28 cellular contexts compared by ENCODE assay signal in genomic region chr2:204667990-204668389, GRCh38.
"Had no signal": no experiment of that assay in that cellular context is flagged by ENCODE, and none has a peak within 500 bp of the region (broad histone marks: within the 10 kb centered on the region; RNA-seq: fewer than 3 reads in every experiment).

No MANE protein-coding gene starts in this region.

- H3K27ac ChIP-seq: ascending aorta, brain microvascular endothelial cell, coronary artery, dorsolateral prefrontal cortex had no signal

- H3K36me3 Mint-ChIP-seq: activated naive CD4-positive, alpha-beta T cell treated with anti-CD3 and anti-CD28 coated beads, Interleukin-2, amount 10 ng/mL, durations not matched to agents 7 days and 5 days; activated naive CD4-positive, alpha-beta T cell treated with anti-CD3 and anti-CD28 coated beads, Interleukin-2, amount 50 U/mL, for 72 hours; activated naive CD8-positive, alpha-beta T cell treated with anti-CD3 and anti-CD28 coated beads, Interleukin-2, amount 10 ng/mL, durations not matched to agents 7 days and 5 days had no signal

- FAIRE-seq: bronchial epithelial cell, frontal cortex had no signal

- H3K9me3 Mint-ChIP-seq: activated CD4-positive, alpha-beta memory T cell treated with anti-CD3 and anti-CD28 coated beads, Interleukin-2, amount 10 ng/mL, durations not matched to agents 7 days and 5 days; activated CD4-positive, alpha-beta T cell treated with anti-CD3 and anti-CD28 coated beads, Interleukin-2, amount 10 ng/mL, durations not matched to agents 7 days and 5 days; activated naive CD4-positive, alpha-beta T cell treated with anti-CD3 and anti-CD28 coated beads, Interleukin-2, amount 10 ng/mL, durations not matched to agents 7 days and 5 days; activated naive CD4-positive, alpha-beta T cell treated with anti-CD3 and anti-CD28 coated beads, Interleukin-2, amount 50 U/mL, for 72 hours; activated naive CD8-positive, alpha-beta T cell treated with anti-CD3 and anti-CD28 coated beads, Interleukin-2, amount 10 ng/mL, durations not matched to agents 7 days and 5 days; activated T-cell treated with anti-CD3 and anti-CD28 coated beads, Interleukin-2, amount 50 U/mL, for 24 hours; activated T-cell treated with anti-CD3 and anti-CD28 coated beads, Interleukin-2, amount 50 U/mL, for 72 hours; central memory CD8-positive, alpha-beta T cell; endodermal cell had no signal

- H3K36me3 ChIP-seq: ascending aorta, brain microvascular endothelial cell had no signal

- H3K4me3 ChIP-seq: ascending aorta, coronary artery, dorsolateral prefrontal cortex had no signal

- H3K27me3 Mint-ChIP-seq: activated naive CD4-positive, alpha-beta T cell treated with anti-CD3 and anti-CD28 coated beads, Interleukin-2, amount 10 ng/mL, durations not matched to agents 7 days and 5 days; activated T-cell treated with anti-CD3 and anti-CD28 coated beads, Interleukin-2, amount 50 U/mL, for 24 hours; dendritic cell treated with granulocyte-macrophage colony-stimulating factor and Interleukin-4, amounts not matched to agents 40 ng/mL and 50 ng/mL, for 4 days had no signal

- DNase-seq: activated CD4-positive, alpha-beta memory T cell treated with anti-CD3 and anti-CD28 coated beads, Interleukin-2, amount 10 ng/mL, durations not matched to agents 7 days and 5 days; activated CD4-positive, alpha-beta T cell treated with anti-CD3 and anti-CD28 coated beads for 1 hour; activated CD4-positive, alpha-beta T cell treated with anti-CD3 and anti-CD28 coated beads for 4 hours; activated CD4-positive, alpha-beta T cell treated with anti-CD3 and anti-CD28 coated beads, Interleukin-2, amount 10 ng/mL, durations not matched to agents 7 days and 5 days; activated CD4-positive, alpha-beta T cell treated with anti-CD3 and anti-CD28 coated beads, Interleukin-2, amount 50 U/mL, for 4 hours; activated CD4-positive, CD25-positive, alpha-beta regulatory T cell; activated CD8-positive, alpha-beta memory T cell treated with anti-CD3 and anti-CD28 coated beads, Interleukin-2, amount 50 U/mL, for 48 hours; activated gamma-delta T cell; activated naive CD4-positive, alpha-beta T cell; activated naive CD4-positive, alpha-beta T cell treated with anti-CD3 and anti-CD28 coated beads, Interleukin-2, amount 10 ng/mL, durations not matched to agents 7 days and 5 days; activated naive CD8-positive, alpha-beta T cell treated with anti-CD3 and anti-CD28 coated beads, Interleukin-2, amount 10 ng/mL, durations not matched to agents 7 days and 5 days; activated T-cell treated with anti-CD3 and anti-CD28 coated beads for 4 hours; activated T-cell treated with anti-CD3 and anti-CD28 coated beads, Interleukin-2, amount 50 U/mL, for 24 hours; activated T-cell treated with anti-CD3 and anti-CD28 coated beads, Interleukin-2, amount 50 U/mL, for 72 hours; brain microvascular endothelial cell; dorsolateral prefrontal cortex; effector memory CD4-positive, alpha-beta T cell; endodermal cell; foreskin fibroblast; T-helper 2 cell had no signal

- H3K4me1 Mint-ChIP-seq: activated CD4-positive, alpha-beta memory T cell treated with anti-CD3 and anti-CD28 coated beads, Interleukin-2, amount 10 ng/mL, durations not matched to agents 7 days and 5 days; activated CD4-positive, alpha-beta T cell treated with anti-CD3 and anti-CD28 coated beads, Interleukin-2, amount 10 ng/mL, durations not matched to agents 7 days and 5 days; activated naive CD4-positive, alpha-beta T cell treated with anti-CD3 and anti-CD28 coated beads, Interleukin-2, amount 10 ng/mL, durations not matched to agents 7 days and 5 days; activated naive CD8-positive, alpha-beta T cell treated with anti-CD3 and anti-CD28 coated beads, Interleukin-2, amount 10 ng/mL, durations not matched to agents 7 days and 5 days; central memory CD8-positive, alpha-beta T cell had no signal

- H3K27me3 ChIP-seq: ascending aorta, brain microvascular endothelial cell, dorsolateral prefrontal cortex had no signal

- H3K4me3 Mint-ChIP-seq: activated CD4-positive, alpha-beta memory T cell treated with anti-CD3 and anti-CD28 coated beads, Interleukin-2, amount 10 ng/mL, durations not matched to agents 7 days and 5 days; activated CD4-positive, alpha-beta T cell treated with anti-CD3 and anti-CD28 coated beads, Interleukin-2, amount 10 ng/mL, durations not matched to agents 7 days and 5 days; activated naive CD4-positive, alpha-beta T cell treated with anti-CD3 and anti-CD28 coated beads, Interleukin-2, amount 10 ng/mL, durations not matched to agents 7 days and 5 days; activated naive CD8-positive, alpha-beta T cell treated with anti-CD3 and anti-CD28 coated beads, Interleukin-2, amount 10 ng/mL, durations not matched to agents 7 days and 5 days; activated T-cell treated with anti-CD3 and anti-CD28 coated beads, Interleukin-2, amount 50 U/mL, for 24 hours; activated T-cell treated with anti-CD3 and anti-CD28 coated beads, Interleukin-2, amount 50 U/mL, for 72 hours; central memory CD8-positive, alpha-beta T cell; dendritic cell treated with granulocyte-macrophage colony-stimulating factor and Interleukin-4, amounts not matched to agents 40 ng/mL and 50 ng/mL, for 4 days; endodermal cell had no signal

- H3K27ac Mint-ChIP-seq: activated CD4-positive, alpha-beta memory T cell treated with anti-CD3 and anti-CD28 coated beads, Interleukin-2, amount 10 ng/mL, durations not matched to agents 7 days and 5 days; activated CD4-positive, alpha-beta T cell treated with anti-CD3 and anti-CD28 coated beads, Interleukin-2, amount 10 ng/mL, durations not matched to agents 7 days and 5 days; activated naive CD4-positive, alpha-beta T cell treated with anti-CD3 and anti-CD28 coated beads, Interleukin-2, amount 10 ng/mL, durations not matched to agents 7 days and 5 days; activated naive CD4-positive, alpha-beta T cell treated with anti-CD3 and anti-CD28 coated beads, Interleukin-2, amount 50 U/mL, for 72 hours; activated naive CD8-positive, alpha-beta T cell treated with anti-CD3 and anti-CD28 coated beads, Interleukin-2, amount 10 ng/mL, durations not matched to agents 7 days and 5 days; activated T-cell treated with anti-CD3 and anti-CD28 coated beads, Interleukin-2, amount 50 U/mL, for 24 hours; activated T-cell treated with anti-CD3 and anti-CD28 coated beads, Interleukin-2, amount 50 U/mL, for 72 hours; dendritic cell treated with granulocyte-macrophage colony-stimulating factor and Interleukin-4, amounts not matched to agents 40 ng/mL and 50 ng/mL, for 4 days; endodermal cell had no signal

- H3K9me3 ChIP-seq: ascending aorta had no signal

- ATAC-seq: activated naive CD4-positive, alpha-beta T cell treated with anti-CD3 and anti-CD28 coated beads, Interleukin-2, amount 50 U/mL, for 72 hours; activated T-cell treated with anti-CD3 and anti-CD28 coated beads, Interleukin-2, amount 50 U/mL, for 72 hours; esophagus mucosa had no signal
